9 cellular contexts compared by ENCODE assay signal in the genomic region with DNA sequence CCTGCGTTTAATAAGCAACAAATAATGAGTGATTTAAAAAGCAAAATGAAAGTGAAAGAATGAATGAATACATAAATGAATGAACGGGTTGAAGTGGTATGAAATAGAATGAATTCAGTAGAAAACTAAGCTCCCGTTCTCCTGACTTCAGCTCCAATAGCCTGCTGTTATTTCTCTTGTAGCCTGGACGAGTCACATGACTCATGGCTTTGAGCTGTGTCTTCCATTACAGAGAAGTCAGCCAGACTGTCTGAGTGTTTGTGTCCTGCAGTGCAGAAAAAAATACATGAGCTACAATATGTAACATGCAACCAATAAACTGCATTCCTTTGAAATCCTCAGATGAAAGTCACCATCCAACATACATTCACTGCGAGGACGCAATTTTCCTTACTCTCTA. TPM values are rescaled to one million over a fixed set of nuclear protein-coding genes. Genes with fewer than 3 reads are reported as not detected.
A peak's percentile ranks its signal among the peaks of the same experiment; 100 is the strongest.
DNase-seq lines count a peak whose midpoint lies in the region; ATAC-seq and TF ChIP-seq lines count a peak whose summit lies in the region.
"Had no signal": no experiment of that assay in that cellular context is flagged by ENCODE, and none has a peak within 500 bp of the region (broad histone marks: within the 10 kb centered on the region; RNA-seq: fewer than 3 reads in every experiment).

No MANE protein-coding gene starts in this region.

- H3K4me3 ChIP-seq in GM23248: peak overlapping the region; percentile 58
- H3K4me3 ChIP-seq in Panc1 (ENCODE audit: low read depth in 2 of 2, low read length in 2 of 2): no peak overlapping the region
- no peak overlapping the region for H3K4me3 ChIP-seq in parathyroid adenoma (ENCODE audit: low read depth, low read length)

- intact Hi-C loops in Panc1 (cut with micrococcal nuclease; ENCODE audit: unreplicated experiment): no loop called here

- H3K27ac ChIP-seq in GM23248: peak overlapping the region; percentile 42
- H3K27ac ChIP-seq in Panc1 (ENCODE audit: low read length): no peak overlapping the region
- H3K27ac ChIP-seq in parathyroid adenoma: no peak overlapping the region

- ATAC-seq in Panc1: peak; percentile 70
- ATAC-seq in GM18520 (IDR thresholded peaks at IDR 0.05; ENCODE audit: unreplicated experiment): no peak
- no peak for ATAC-seq in HG02798 (IDR thresholded peaks at IDR 0.05; ENCODE audit: poor library complexity, unreplicated experiment)

- DNase-seq in GM23248 (peak; percentile 88), Panc1 (ENCODE audit: low read depth, low spot score) (no peak), fibroblast of the conjunctiva (ENCODE audit: low read depth) (peak; percentile 50), activated gamma-delta T cell treated with Interleukin-2 at 50 U/mL for 16 hours (no peak), NCI-H526 treated with DMSO at 0.1 percent for 48 hours (lab: John Stamatoyannopoulos, UW) (no peak)
- DNase-seq: activated naive CD8-positive, alpha-beta T cell treated with anti-CD3 and anti-CD28 coated beads, Interleukin-2, amount 10 ng/mL, durations not matched to agents 7 days and 5 days had no signal

- 8 to 14% methylated on average over 6 of the region's 6 CpGs for WGBS in GM23248 (ENCODE audit: low coverage in 1 of 2, low lambda C conversion rate in 2 of 2, missing lambda C conversion rate in 2 of 2), 2 experiments

- H4K20me1 ChIP-seq in GM23248 (ENCODE audit: insufficient read depth): no peaks in the 10 kb centered on the region

- H3K4me1 ChIP-seq in GM23248 (ENCODE audit: insufficient read depth): peaks cover 27% of the 10 kb centered on the region
- H3K4me1 ChIP-seq in Panc1 (ENCODE audit: control insufficient read depth, insufficient read depth, low read length): no peaks in the 10 kb centered on the region
- H3K4me1 ChIP-seq in parathyroid adenoma: peaks cover 2% of the 10 kb centered on the region

- H3K9me3 ChIP-seq in GM23248 (ENCODE audit: low read depth) (no peaks in the 10 kb centered on the region), Panc1 (ENCODE audit: control insufficient read depth, insufficient read depth, low read depth, low read length) (no peaks in the 10 kb centered on the region), parathyroid adenoma (ENCODE audit: control insufficient read depth, low read length) (no peaks in the 10 kb centered on the region)

- H3K36me3 ChIP-seq in GM23248 (ENCODE audit: low read depth): no peaks in the 10 kb centered on the region
- no peaks in the 10 kb centered on the region for H3K36me3 ChIP-seq in Panc1 (ENCODE audit: control insufficient read depth, insufficient read depth, low read length)
- H3K36me3 ChIP-seq in parathyroid adenoma (ENCODE audit: control insufficient read depth, insufficient read depth, low read length): no peaks in the 10 kb centered on the region

- H3K9ac ChIP-seq in GM23248: peak overlapping the region; percentile 44
- no peak overlapping the region for H3K9ac ChIP-seq in parathyroid adenoma

- H3K4me2 ChIP-seq in GM23248 (ENCODE audit: unreplicated experiment) (peak overlapping the region; percentile 80), parathyroid adenoma (ENCODE audit: low read length) (no peak overlapping the region)

- H2AFZ ChIP-seq in GM23248 (peak overlapping the region; percentile 74), parathyroid adenoma (peak overlapping the region; percentile 52)

- POLR2A ChIA-PET in Panc1 (lab: Charles Lee): no interaction called here

- peaks cover 17% of the 10 kb centered on the region for H3F3A ChIP-seq in GM23248 (ENCODE audit: insufficient read depth)

- BruUV-seq in Panc1 (replicated peaks; lab: Mats Ljungman, UMichigan): no TSS peak

- TF ChIP-seq CTCF in Panc1 (IDR thresholded peaks at IDR 0.05): no peak
- TF ChIP-seq CTCF in parathyroid adenoma (IDR thresholded peaks at IDR 0.05): no peak

- H3K79me2 ChIP-seq in GM23248 (ENCODE audit: insufficient read depth) (no peaks in the 10 kb centered on the region), parathyroid adenoma (no peaks in the 10 kb centered on the region)

- in situ Hi-C loops in GM23248 (cut with MboI): no loop called here
- in situ Hi-C loops in Panc1 (cut with HindIII; ENCODE audit: low pct_unique_long_range_greater_than_20kb, low sequenced_read_pairs): no loop called here

- H3K9me2 ChIP-seq in GM23248 (ENCODE audit: insufficient read depth): no peaks in the 10 kb centered on the region

- H3K27me3 ChIP-seq in GM23248 (replicated peaks; ENCODE audit: insufficient read depth) (no peaks in the 10 kb centered on the region), Panc1 (ENCODE audit: control insufficient read depth, insufficient read depth, low read length) (no peaks in the 10 kb centered on the region), parathyroid adenoma (ENCODE audit: control insufficient read depth, insufficient read depth, low read length) (no peaks in the 10 kb centered on the region)

- CTCF ChIA-PET in Panc1 (lab: Charles Lee): no interaction called here

RNA-seq across cellular contexts. Expression of a gene that starts 21.2 kb away (rescaled TPM):
- total RNA-seq in GM23248 (2014; rRNA removed; shearing (Covaris generic)): under 0.01 and 0.25 TPM in 2 replicates
- 0.37 and 0.60 TPM in 2 replicates for polyA plus RNA-seq in GM23248 (2016; fragmentation: Nextera tagmentation; extraction: Ambion mirVana)
- 1.7 TPM for total RNA-seq in Panc1 (2021; ENCODE audit: unreplicated experiment)
- 2.4 TPM for polyA plus RNA-seq in Panc1 (2012; ENCODE audit: insufficient read length)
- total RNA-seq: activated naive CD8-positive, alpha-beta T cell treated with anti-CD3 and anti-CD28 coated beads, Interleukin-2, amount 10 ng/mL, durations not matched to agents 7 days and 5 days had no signal

Comparison
In these comparisons a context has a peak if more than half of its experiments do, and no peak if none do; other contexts are left out.
1. DNase-seq: peak in GM23248 (single experiment) and fibroblast of the conjunctiva (single experiment); none in Panc1 (single experiment), activated gamma-delta T cell treated with Interleukin-2 at 50 U/mL for 16 hours (single experiment) and NCI-H526 treated with DMSO at 0.1 percent for 48 hours (single experiment).